Comparison of ENCODE assay signal across 17 cellular contexts in genomic region chr10:26372513-26373354, GRCh38.
DNase-seq lines count a peak whose midpoint lies in the region; ATAC-seq, FAIRE-seq and TF ChIP-seq lines count a peak whose summit lies in the region.
"Had no signal": no experiment of that assay in that cellular context is flagged by ENCODE, and none has a peak within 500 bp of the region (broad histone marks: within the 10 kb centered on the region; RNA-seq: fewer than 3 reads in every experiment).

No MANE protein-coding gene starts in this region.

- H3K27ac ChIP-seq in breast epithelium = no peak overlapping the region
- H3K27ac ChIP-seq: BLaER1, thyroid gland had no signal

- no peak for TF ChIP-seq POLR2A in breast epithelium (IDR thresholded peaks at IDR 0.05)

- H3K27me3 ChIP-seq in HAP-1 (ENCODE audit: low read depth) = no peaks in the 10 kb centered on the region
- no peaks in the 10 kb centered on the region for H3K27me3 ChIP-seq in breast epithelium
- H3K27me3 ChIP-seq: BLaER1, thyroid gland had no signal

- ATAC-seq in GM21381 (IDR thresholded peaks at IDR 0.05; ENCODE audit: unreplicated experiment) (peak; percentile 73), HG03045 (IDR thresholded peaks at IDR 0.05; ENCODE audit: unreplicated experiment) (peak; percentile 78)
- ATAC-seq: left colon, Panc1 had no signal

- no peaks in the 10 kb centered on the region for H3K36me3 ChIP-seq in HAP-1 (replicated peaks)
- no peaks in the 10 kb centered on the region for H3K36me3 ChIP-seq in breast epithelium
- H3K36me3 ChIP-seq: BLaER1, thyroid gland had no signal

- DNase-seq in GM18507 (ENCODE audit: extremely low spot score, insufficient read length, low read depth) = no peak
- peak; percentile 46 for DNase-seq in NAMALWA (ENCODE audit: low spot score)
- DNase-seq in HAP-1 (ENCODE audit: low spot score in 2 of 2) = no peak
- no peak for DNase-seq in ecto neural progenitor cell (ENCODE audit: low spot score)
- no peak for DNase-seq in breast epithelium (ENCODE audit: low spot score in 2 of 2)
- no peak for DNase-seq in anterior cingulate cortex (lab: John Stamatoyannopoulos, UW)
- DNase-seq: activated effector memory CD4-positive, alpha-beta T cell treated with anti-CD3 and anti-CD28 coated beads, Interleukin-2, amount 50 U/mL, for 16 hours; NCI-H1436 treated with DMSO at 0.1 percent for 48 hours; occipital lobe; stimulated activated CD4-positive, alpha-beta T cell treated with anti-CD3 and anti-CD28 coated beads, Interleukin-4, amount 100 ng/mL, for 4 hours; thyroid gland had no signal

- intact Hi-C loops in breast epithelium (cut with DNase I; ENCODE audit: low total_unique reads) = no loop called here

- H3K4me1 ChIP-seq in HAP-1 (no peaks in the 10 kb centered on the region), breast epithelium (no peaks in the 10 kb centered on the region)
- H3K4me1 ChIP-seq: BLaER1, thyroid gland had no signal

- in situ Hi-C loops in HAP-1 (cut with MboI; ENCODE audit: low sequenced_read_pairs) = no loop called here

- no peak overlapping the region for H3K4me3 ChIP-seq in HAP-1
- H3K4me3 ChIP-seq in breast epithelium = no peak overlapping the region
- H3K4me3 ChIP-seq: BLaER1, thyroid gland had no signal

- H3K9me3 ChIP-seq in HAP-1 (no peaks in the 10 kb centered on the region), breast epithelium (no peaks in the 10 kb centered on the region)
- H3K9me3 ChIP-seq: thyroid gland had no signal

- TF ChIP-seq CTCF in breast epithelium (IDR thresholded peaks at IDR 0.05) = no peak

- peak; percentile 88 for FAIRE-seq in GM18507 (lab: Jason Lieb, UNC)
- FAIRE-seq: colon had no signal
